8 cellular contexts compared by ENCODE assay signal in the genomic region with DNA sequence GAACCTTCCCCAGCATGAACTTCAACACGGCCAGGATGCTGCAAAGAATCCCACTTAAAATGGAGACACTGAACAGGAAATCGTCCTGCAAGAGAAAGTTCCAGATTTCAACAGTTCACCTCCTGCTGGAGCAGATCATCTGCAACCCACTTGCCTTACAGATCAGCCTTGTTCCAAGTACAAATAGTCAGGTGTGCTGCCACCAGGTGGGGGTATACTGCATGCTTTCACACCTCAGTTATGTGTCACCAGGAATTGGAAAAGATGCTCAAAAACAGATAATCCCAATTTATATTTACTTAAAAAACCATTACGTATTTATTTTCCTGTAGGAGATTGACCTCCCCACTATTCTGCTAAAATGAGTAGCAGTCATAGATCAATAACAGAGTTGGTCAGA.
DNase-seq lines count a peak whose midpoint lies in the region; FAIRE-seq and TF ChIP-seq lines count a peak whose summit lies in the region.
"Had no signal": no experiment of that assay in that cellular context is flagged by ENCODE, and none has a peak within 500 bp of the region (broad histone marks: within the 10 kb centered on the region; RNA-seq: fewer than 3 reads in every experiment).

No MANE protein-coding gene starts in this region.

- TF ChIP-seq POLR2A in tibial nerve (IDR thresholded peaks at IDR 0.05) (no peak), H54 (IDR thresholded peaks at IDR 0.05; ENCODE audit: low read depth, low read length) (no peak)

- POLR2A ChIA-PET in SK-N-SH (lab: Yijun Ruan, JAX), result no interaction called here

- peak; percentile 27 for TF ChIP-seq CTCF in GM13976 (IDR thresholded peaks at IDR 0.05; ENCODE audit: borderline replicate concordance, control extremely low read depth, extremely low read depth, insufficient read depth, missing control alignments)
- TF ChIP-seq CTCF in LNCaP clone FGC (IDR thresholded peaks at IDR 0.05; ENCODE audit: control insufficient read depth, extremely low read depth, insufficient read depth), result peak; percentile 56
- peak; percentile 16; the same call in 1 of the 2 replicates for TF ChIP-seq CTCF in SK-N-SH (IDR thresholded peaks at IDR 0.05)
- peak; percentile 16 for TF ChIP-seq CTCF in fibroblast of the aortic adventitia (IDR thresholded peaks at IDR 0.05; ENCODE audit: insufficient read depth, low read length)
- TF ChIP-seq CTCF in tibial nerve (IDR thresholded peaks at IDR 0.05), result no peak

- H2AFZ ChIP-seq in SK-N-SH (ENCODE audit: low read depth), result no peak overlapping the region

- H3K27ac Mint-ChIP-seq in activated T-helper 2 cell treated with anti-CD3 and anti-CD28 coated beads, Interferon-gamma antibody, Interleukin-2, Interleukin-4, amounts not matched to agents 10 μg/mL and 5 μg/mL and 100 μg/mL, durations not matched to agents 14 hours and 24 hours and 36 hours, result no peak overlapping the region

- H3F3A ChIP-seq in SK-N-SH (replicated peaks; ENCODE audit: insufficient read depth), result no peaks in the 10 kb centered on the region

- no peaks in the 10 kb centered on the region for H3K4me1 Mint-ChIP-seq in activated T-helper 2 cell treated with anti-CD3 and anti-CD28 coated beads, Interferon-gamma antibody, Interleukin-2, Interleukin-4, amounts not matched to agents 10 μg/mL and 5 μg/mL and 100 μg/mL, durations not matched to agents 14 hours and 24 hours and 36 hours (ENCODE audit: low read depth)

- H3K4me3 ChIP-seq in LNCaP clone FGC (ENCODE audit: low read depth, low read length), result no peak overlapping the region
- no peak overlapping the region for H3K4me3 ChIP-seq in SK-N-SH (ENCODE audit: low read depth in 2 of 2, low read length in 1 of 2)
- no peak overlapping the region for H3K4me3 ChIP-seq in fibroblast of the aortic adventitia (ENCODE audit: low read depth, low read length)
- no peak overlapping the region for H3K4me3 ChIP-seq in tibial nerve
- H3K4me3 ChIP-seq: SJCRH30 had no signal

- intact Hi-C loops in activated T-helper 2 cell treated with anti-CD3 and anti-CD28 coated beads, Interferon-gamma antibody, Interleukin-2, Interleukin-4, amounts not matched to agents 10 μg/mL and 5 μg/mL and 100 μg/mL, durations not matched to agents 14 hours and 24 hours and 36 hours (cut with micrococcal nuclease), result loop anchor here (10.0 kb wide), 1 partner anchor 319 kb away; no protein-coding TSS in a partner anchor

- H3K36me3 ChIP-seq in SK-N-SH (replicated peaks in 1 of 2; ENCODE audit: control insufficient read depth in 1 of 2, insufficient read depth in 2 of 2, low read length in 1 of 2), result no peaks in the 10 kb centered on the region
- peaks cover 0 to 3% (median 0%) of the 10 kb centered on the region in 3 donors for H3K36me3 ChIP-seq in tibial nerve
- H3K36me3 ChIP-seq: SJCRH30 had no signal

- no peaks in the 10 kb centered on the region for H3K79me2 ChIP-seq in SK-N-SH (ENCODE audit: insufficient read depth)

- H3K4me3 Mint-ChIP-seq in activated T-helper 2 cell treated with anti-CD3 and anti-CD28 coated beads, Interferon-gamma antibody, Interleukin-2, Interleukin-4, amounts not matched to agents 10 μg/mL and 5 μg/mL and 100 μg/mL, durations not matched to agents 14 hours and 24 hours and 36 hours (ENCODE audit: low read depth), result no peak overlapping the region

- no peaks in the 10 kb centered on the region for H3K27me3 Mint-ChIP-seq in activated T-helper 2 cell treated with anti-CD3 and anti-CD28 coated beads, Interferon-gamma antibody, Interleukin-2, Interleukin-4, amounts not matched to agents 10 μg/mL and 5 μg/mL and 100 μg/mL, durations not matched to agents 14 hours and 24 hours and 36 hours (ENCODE audit: low read depth)

- H3K9ac ChIP-seq in SK-N-SH, result no peak overlapping the region

- peak; percentile 55 for DNase-seq in GM13976 (ENCODE audit: low spot score)
- peak; percentile 11 for DNase-seq in LNCaP clone FGC (ENCODE audit: low read depth)
- DNase-seq in SK-N-SH, result peak; percentile 46
- peak; percentile 11 for DNase-seq in fibroblast of the aortic adventitia (ENCODE audit: low read depth)
- DNase-seq in tibial nerve (ENCODE audit: low spot score in 2 of 2), result no peak
- DNase-seq in activated T-helper 2 cell treated with anti-CD3 and anti-CD28 coated beads, Interferon-gamma antibody, Interleukin-2, Interleukin-4, amounts not matched to agents 10 μg/mL and 5 μg/mL and 100 μg/mL, durations not matched to agents 14 hours and 24 hours and 36 hours (ENCODE audit: low spot score), result no peak
- no peak for DNase-seq in H54 (ENCODE audit: insufficient read length, low spot score)

- H4K20me1 ChIP-seq in SK-N-SH (ENCODE audit: insufficient read depth), result no peaks in the 10 kb centered on the region

- H3K27ac ChIP-seq in SK-N-SH (ENCODE audit: low read depth in 2 of 2, low read length in 1 of 2), result no peak overlapping the region
- H3K27ac ChIP-seq in tibial nerve, result no peak overlapping the region
- H3K27ac ChIP-seq: SJCRH30 had no signal

- in situ Hi-C loops in GM13976 (cut with MboI; ENCODE audit: low sequenced_read_pairs, unreplicated experiment), result no loop called here

- TF ChIP-seq RAD21 in SK-N-SH (IDR thresholded peaks at IDR 0.05; ENCODE audit: low read length), result peak; percentile 63

- no peak overlapping the region for H3K4me2 ChIP-seq in SK-N-SH

- H3K4me1 ChIP-seq in SK-N-SH (ENCODE audit: control insufficient read depth in 1 of 2, insufficient read depth in 2 of 2, low read depth in 1 of 2, low read length in 1 of 2), result peaks cover 0 to 5% of the 10 kb centered on the region in 2 experiments; a peak in 1 of 4 replicates
- no peaks in the 10 kb centered on the region for H3K4me1 ChIP-seq in tibial nerve
- H3K4me1 ChIP-seq: SJCRH30 had no signal

- H3K9me3 ChIP-seq in SK-N-SH, result no peaks in the 10 kb centered on the region
- no peaks in the 10 kb centered on the region for H3K9me3 ChIP-seq in tibial nerve
- H3K9me3 ChIP-seq: SJCRH30 had no signal

- H3K9me2 ChIP-seq in SK-N-SH, result no peaks in the 10 kb centered on the region

- WGBS in SK-N-SH (ENCODE audit: low lambda C conversion rate), result 41% methylated on average over 3 of the region's 3 CpGs
- WGBS in tibial nerve, 2 donors, result 59 to 66% methylated on average over 3 of the region's 3 CpGs

- H3K36me3 Mint-ChIP-seq in activated T-helper 2 cell treated with anti-CD3 and anti-CD28 coated beads, Interferon-gamma antibody, Interleukin-2, Interleukin-4, amounts not matched to agents 10 μg/mL and 5 μg/mL and 100 μg/mL, durations not matched to agents 14 hours and 24 hours and 36 hours (ENCODE audit: low read depth), result no peaks in the 10 kb centered on the region

- no peak for FAIRE-seq in H54 (lab: Jason Lieb, UNC)

- H3K9me3 Mint-ChIP-seq in activated T-helper 2 cell treated with anti-CD3 and anti-CD28 coated beads, Interferon-gamma antibody, Interleukin-2, Interleukin-4, amounts not matched to agents 10 μg/mL and 5 μg/mL and 100 μg/mL, durations not matched to agents 14 hours and 24 hours and 36 hours, result no peaks in the 10 kb centered on the region

- CTCF ChIA-PET in SK-N-SH (lab: Yijun Ruan, JAX), result interaction anchor here (0.8 to 3.6 kb wide), 4 partner anchors 15 to 432 kb away, joined by 3 to 11 read pairs (median 6); no protein-coding TSS in a partner anchor

- H3K27me3 ChIP-seq in SK-N-SH (ENCODE audit: insufficient read depth) (no peaks in the 10 kb centered on the region), tibial nerve (no peaks in the 10 kb centered on the region)
- H3K27me3 ChIP-seq: SJCRH30 had no signal

- no peak for TF ChIP-seq EP300 in SK-N-SH (IDR thresholded peaks at IDR 0.05; ENCODE audit: borderline replicate concordance in 1 of 2, low read depth in 1 of 2, low read length in 1 of 2)
- no peak for TF ChIP-seq EP300 in tibial nerve (IDR thresholded peaks at IDR 0.05)

TF ChIP-seq in SK-N-SH, 30 proteins besides CTCF, POLR2A, EP300 and RAD21:
- no peak for TF ChIP-seq TEAD4 (IDR thresholded peaks at IDR 0.05; ENCODE audit: borderline replicate concordance, insufficient read depth)
- TF ChIP-seq MEF2A (IDR thresholded peaks at IDR 0.05; ENCODE audit: borderline replicate concordance, low read depth), result no peak
- TF ChIP-seq, protein P1, sequence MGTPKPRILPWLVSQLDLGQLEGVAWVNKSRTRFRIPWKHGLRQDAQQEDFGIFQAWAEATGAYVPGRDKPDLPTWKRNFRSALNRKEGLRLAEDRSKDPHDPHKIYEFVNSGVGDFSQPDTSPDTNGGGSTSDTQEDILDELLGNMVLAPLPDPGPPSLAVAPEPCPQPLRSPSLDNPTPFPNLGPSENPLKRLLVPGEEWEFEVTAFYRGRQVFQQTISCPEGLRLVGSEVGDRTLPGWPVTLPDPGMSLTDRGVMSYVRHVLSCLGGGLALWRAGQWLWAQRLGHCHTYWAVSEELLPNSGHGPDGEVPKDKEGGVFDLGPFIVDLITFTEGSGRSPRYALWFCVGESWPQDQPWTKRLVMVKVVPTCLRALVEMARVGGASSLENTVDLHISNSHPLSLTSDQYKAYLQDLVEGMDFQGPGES (IDR thresholded peaks at IDR 0.05; ENCODE audit: low read depth, low read length), result no peak
- TF ChIP-seq SMC3 (IDR thresholded peaks at IDR 0.05; ENCODE audit: low read depth, low read length), result peak; percentile 25; the same call in 1 of the 2 replicates
- TF ChIP-seq, protein P2, sequence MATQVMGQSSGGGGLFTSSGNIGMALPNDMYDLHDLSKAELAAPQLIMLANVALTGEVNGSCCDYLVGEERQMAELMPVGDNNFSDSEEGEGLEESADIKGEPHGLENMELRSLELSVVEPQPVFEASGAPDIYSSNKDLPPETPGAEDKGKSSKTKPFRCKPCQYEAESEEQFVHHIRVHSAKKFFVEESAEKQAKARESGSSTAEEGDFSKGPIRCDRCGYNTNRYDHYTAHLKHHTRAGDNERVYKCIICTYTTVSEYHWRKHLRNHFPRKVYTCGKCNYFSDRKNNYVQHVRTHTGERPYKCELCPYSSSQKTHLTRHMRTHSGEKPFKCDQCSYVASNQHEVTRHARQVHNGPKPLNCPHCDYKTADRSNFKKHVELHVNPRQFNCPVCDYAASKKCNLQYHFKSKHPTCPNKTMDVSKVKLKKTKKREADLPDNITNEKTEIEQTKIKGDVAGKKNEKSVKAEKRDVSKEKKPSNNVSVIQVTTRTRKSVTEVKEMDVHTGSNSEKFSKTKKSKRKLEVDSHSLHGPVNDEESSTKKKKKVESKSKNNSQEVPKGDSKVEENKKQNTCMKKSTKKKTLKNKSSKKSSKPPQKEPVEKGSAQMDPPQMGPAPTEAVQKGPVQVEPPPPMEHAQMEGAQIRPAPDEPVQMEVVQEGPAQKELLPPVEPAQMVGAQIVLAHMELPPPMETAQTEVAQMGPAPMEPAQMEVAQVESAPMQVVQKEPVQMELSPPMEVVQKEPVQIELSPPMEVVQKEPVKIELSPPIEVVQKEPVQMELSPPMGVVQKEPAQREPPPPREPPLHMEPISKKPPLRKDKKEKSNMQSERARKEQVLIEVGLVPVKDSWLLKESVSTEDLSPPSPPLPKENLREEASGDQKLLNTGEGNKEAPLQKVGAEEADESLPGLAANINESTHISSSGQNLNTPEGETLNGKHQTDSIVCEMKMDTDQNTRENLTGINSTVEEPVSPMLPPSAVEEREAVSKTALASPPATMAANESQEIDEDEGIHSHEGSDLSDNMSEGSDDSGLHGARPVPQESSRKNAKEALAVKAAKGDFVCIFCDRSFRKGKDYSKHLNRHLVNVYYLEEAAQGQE (IDR thresholded peaks at IDR 0.05; ENCODE audit: low read depth, low read length), result no peak
- no peak for TF ChIP-seq TAF1 (IDR thresholded peaks at IDR 0.05; ENCODE audit: borderline replicate concordance, low read depth, low read length)
TF ChIP-seq in SK-N-SH: peak in this region for 1.

Comparison
In these comparisons a context has a peak if more than half of its experiments do, and no peak if none do; other contexts are left out.
1. DNase-seq: peak in GM13976 (single experiment), LNCaP clone FGC (single experiment), SK-N-SH (single experiment) and fibroblast of the aortic adventitia (single experiment); none in tibial nerve (0 of 2), activated T-helper 2 cell treated with anti-CD3 and anti-CD28 coated beads, Interferon-gamma antibody, Interleukin-2, Interleukin-4, amounts not matched to agents 10 μg/mL and 5 μg/mL and 100 μg/mL, durations not matched to agents 14 hours and 24 hours and 36 hours (single experiment) and H54 (single experiment).
2. CTCF ChIP-seq: peak in GM13976 (single experiment), LNCaP clone FGC (single experiment), SK-N-SH (single experiment) and fibroblast of the aortic adventitia (single experiment); none in tibial nerve (0 of 5).